Comparison of ENCODE assay signal across 8 cellular contexts in the genomic region with DNA sequence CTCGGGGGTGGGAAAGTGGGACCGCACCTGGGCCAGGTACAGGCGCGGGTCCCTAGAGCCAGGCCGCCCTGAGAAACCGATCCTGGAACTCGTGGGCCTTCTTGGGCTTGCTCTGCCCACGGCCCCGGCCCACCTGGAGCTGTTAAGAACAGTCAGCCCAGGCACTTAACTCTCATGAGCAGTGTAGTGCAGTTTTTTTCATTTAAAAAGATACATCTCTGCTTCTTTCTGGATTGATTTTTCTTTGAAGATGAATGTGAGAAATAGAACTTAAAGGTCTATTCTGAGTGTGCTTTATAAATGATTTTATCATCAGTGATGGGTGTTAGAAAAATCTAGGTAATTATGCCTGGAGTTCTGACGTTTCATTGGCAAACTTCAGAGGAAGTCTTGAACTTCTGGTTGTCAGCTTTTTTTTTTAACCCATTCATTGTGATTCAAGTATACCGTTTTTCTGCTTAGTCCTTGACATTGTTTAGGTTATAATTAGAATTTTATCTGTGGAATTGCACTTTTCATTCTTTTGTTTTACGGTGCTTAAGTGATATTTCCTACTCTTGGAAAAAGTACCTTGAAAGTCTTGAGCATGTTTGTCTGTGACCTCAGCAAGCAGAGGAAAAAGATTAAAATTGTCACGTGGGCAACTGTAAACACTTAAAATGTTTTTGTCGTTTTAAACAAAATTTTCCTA.
DNase-seq lines count a peak whose midpoint lies in the region; ATAC-seq, FAIRE-seq and TF ChIP-seq lines count a peak whose summit lies in the region.

No MANE protein-coding gene starts in this region.

- peak; percentile 11 for DNase-seq in SKM-1 (lab: John Stamatoyannopoulos, UW; ENCODE audit: unreplicated experiment)
- DNase-seq in SKM-1 treated with dmso at 0.1 percent for 144 hours (lab: John Stamatoyannopoulos, UW; ENCODE audit: unreplicated experiment) = no peak
- DNase-seq in RCC 7860 (ENCODE audit: low spot score) = no peak
- no peak for DNase-seq in fibroblast of pulmonary artery (ENCODE audit: low read depth)
- DNase-seq in skeletal muscle cell (ENCODE audit: low read depth) = no peak
- no peak for DNase-seq in AG08395 (ENCODE audit: low spot score)
- no peak for DNase-seq in LoVo (ENCODE audit: low spot score)

- H3K4me3 ChIP-seq in fibroblast of pulmonary artery (replicated peaks; ENCODE audit: low read depth, low read length) (peak overlapping the region; percentile 74), skeletal muscle cell (ENCODE audit: low read depth, low read length) (peak overlapping the region; percentile 86)

- peak; percentile 55 for FAIRE-seq in RCC 7860 (lab: Jason Lieb, UNC)

- no peak for TF ChIP-seq CTCF in fibroblast of pulmonary artery (IDR thresholded peaks at IDR 0.05; ENCODE audit: low read length, missing control alignments)

- ATAC-seq in HG02642 (IDR thresholded peaks at IDR 0.05; ENCODE audit: poor library complexity, unreplicated experiment) = peak; percentile 22
